8 cellular contexts compared by ENCODE assay signal in genomic region chr1:28328228-28328648, GRCh38. TPM values are rescaled to one million over a fixed set of nuclear protein-coding genes. Genes with fewer than 3 reads are reported as not detected.
DNase-seq lines count a peak whose midpoint lies in the region; ATAC-seq and TF ChIP-seq lines count a peak whose summit lies in the region.

No MANE protein-coding gene starts in this region.

- H3K4me3 ChIP-seq in fibroblast of pulmonary artery (replicated peaks; ENCODE audit: low read depth, low read length) (peak overlapping the region; percentile 67), sigmoid colon (peak overlapping the region; percentile 58 to 67 (median 66))

- peak; percentile 4 for ATAC-seq in GM19035 (IDR thresholded peaks at IDR 0.05; ENCODE audit: unreplicated experiment)
- no peak for ATAC-seq in T-cell (replicated peaks in 1 of 4)

- TF ChIP-seq CTCF in fibroblast of pulmonary artery (IDR thresholded peaks at IDR 0.05; ENCODE audit: low read length, missing control alignments): no peak
- TF ChIP-seq CTCF in sigmoid colon (IDR thresholded peaks at IDR 0.05): no peak

- peaks cover 20% of the 10 kb centered on the region for H3K36me3 Mint-ChIP-seq in T-cell

- H3K27ac Mint-ChIP-seq in T-cell: peak overlapping the region; percentile 97 to 98

- no peak for TF ChIP-seq EP300 in sigmoid colon (IDR thresholded peaks at IDR 0.05)

- intact Hi-C loops in sigmoid colon (cut with DNase I): loop anchor here (2.0 to 5.0 kb wide), 2 partner anchors 43 to 81 kb away; no protein-coding TSS in a partner anchor

- no peaks in the 10 kb centered on the region for H3K9me3 ChIP-seq in sigmoid colon

- H3K4me1 Mint-ChIP-seq in T-cell: peaks cover 33 to 42% (median 41%) of the 10 kb centered on the region in 3 donors

- no peak for TF ChIP-seq POLR2A in sigmoid colon (IDR thresholded peaks at IDR 0.05)

- peak overlapping the region; percentile 93 to 97 (median 95) for H3K4me3 Mint-ChIP-seq in T-cell

- 57 to 84% methylated on average over 16 of the region's 16 CpGs for WGBS in sigmoid colon, 2 donors

- peak in 1 of 34 experiments; percentile 1 for DNase-seq in T-cell
- DNase-seq in fibroblast of pulmonary artery (ENCODE audit: low read depth): no peak
- no peak for DNase-seq in sigmoid colon
- DNase-seq in cerebellum (ENCODE audit: low spot score): no peak
- DNase-seq in D341Med (ENCODE audit: low spot score): no peak
- DNase-seq in caudate nucleus (lab: John Stamatoyannopoulos, UW): no peak
- no peak for DNase-seq in NCI-H524 (lab: John Stamatoyannopoulos, UW)

- CTCF ChIA-PET in T-cell (lab: Charles Lee): interaction anchor here in 1 of 2 donors (0.6 to 1.4 kb wide), 9 partner anchors 32 to 603 kb away, joined by 3 to 17 read pairs (median 3); partner anchors contain the start of genes FAM76A, TAF12 and YTHDF2

- H3K27me3 Mint-ChIP-seq in T-cell: no peaks in the 10 kb centered on the region

- H3K9me3 Mint-ChIP-seq in T-cell: no peaks in the 10 kb centered on the region

- H3K27ac ChIP-seq in sigmoid colon: peak overlapping the region; percentile 77 to 90 (median 85)
- no peak overlapping the region for H3K27ac ChIP-seq in caudate nucleus (ENCODE audit: low read depth, low read length)

- POLR2A ChIA-PET in T-cell (lab: Charles Lee): interaction anchor here in 1 of 2 donors (0.7 to 1.7 kb wide), 5 partner anchors 73 to 96 kb away, joined by 3 to 21 read pairs (median 5); partner anchors contain the start of gene ATP5IF1

- peaks cover 11 to 26% (median 17%) of the 10 kb centered on the region in 4 donors for H3K36me3 ChIP-seq in sigmoid colon

- H3K27me3 ChIP-seq in sigmoid colon: no peaks in the 10 kb centered on the region

- H3K4me1 ChIP-seq in sigmoid colon: peaks cover 0 to 19% (median 8%) of the 10 kb centered on the region in 4 donors

RNA-seq across cellular contexts. Expression of gene MED18, which starts 0.6 kb away (rescaled TPM):
- total RNA-seq in T-cell (10 to 100 TPM in 3 of 5 donors, 1 to 10 TPM in 2; 3.9 to 16.3 (median 12.5) TPM), sigmoid colon (10 to 100 TPM in 3 of 4 donors, 1 to 10 TPM in 1; 5.2 to 21.6 (median 12.7) TPM), cerebellum (9.8 TPM)
- polyA plus RNA-seq in sigmoid colon: 10 to 100 TPM; 16.2 to 31.8 (median 31.0) TPM

RNA-seq across cellular contexts. Expression of gene PHACTR4, which starts 41.3 kb away (rescaled TPM):
- total RNA-seq in T-cell: 10 to 100 TPM; 25.5 to 32.6 (median 31.1) TPM
- total RNA-seq in sigmoid colon: 10 to 100 TPM; 35.2 to 57.4 (median 38.4) TPM
- 10 to 100 TPM; 21.6 to 31.9 (median 24.4) TPM for polyA plus RNA-seq in sigmoid colon
- 15.1 TPM for total RNA-seq in cerebellum
